ENCODE assay signal across 8 cellular contexts in genomic region chr11:73982595-73982989, GRCh38. TPM values are rescaled to one million over a fixed set of nuclear protein-coding genes. Genes with fewer than 3 reads are reported as not detected.
A peak's percentile ranks its signal among the peaks of the same experiment; 100 is the strongest.
DNase-seq lines count a peak whose midpoint lies in the region; ATAC-seq, FAIRE-seq and TF ChIP-seq lines count a peak whose summit lies in the region.

Gene UCP2, minus strand, starts transcription at chr11:73982843. Its CDS starts 4,465 bp downstream, at chr11:73978378.

- H3K9me1 ChIP-seq in keratinocyte (ENCODE audit: control insufficient read depth, extremely low read depth, insufficient read depth, low read length), result no peaks in the 10 kb centered on the region

- POLR2A ChIA-PET in WTC11 (lab: Charles Lee), result interaction anchor here (0.6 to 1.5 kb wide), 4 partner anchors 10 to 241 kb away, joined by 4 to 8 read pairs (median 7); no protein-coding TSS in a partner anchor

- peak within 1 kb of the TSS; percentile 100 for H3K27ac Mint-ChIP-seq in WTC11

- dilution Hi-C loops in keratinocyte (cut with MboI; ENCODE audit: extremely low pct_ligation_motif_present, low sequenced_read_pairs), result no loop called here

- H4K20me1 ChIP-seq in keratinocyte (ENCODE audit: control insufficient read depth, extremely low read depth, insufficient read depth, low read length), result no peaks in the 10 kb centered on the region

- no peaks in the 10 kb centered on the region for H3K9me3 ChIP-seq in keratinocyte (ENCODE audit: control insufficient read depth, low read depth, low read length)

- DNase-seq in NCI-H2196 (lab: John Stamatoyannopoulos, UW; ENCODE audit: unreplicated experiment) (peak; percentile 93), WTC11 (ENCODE audit: low spot score) (peak; percentile 78), caudate nucleus (lab: John Stamatoyannopoulos, UW) (peak in 55 of 61 donors; percentile 42 to 86 (median 71)), keratinocyte (ENCODE audit: low read depth, low spot score) (no peak)
- peak; percentile 70 to 79 for DNase-seq in stimulated activated CD4-positive, alpha-beta T cell treated with anti-CD3 and anti-CD28 coated beads, Interleukin-15, amount 100 ng/mL, for 1 hour (ENCODE audit: low read depth in 1 of 2, low spot score in 1 of 2)

- peaks cover 6% of the 10 kb centered on the region for H3K27me3 Mint-ChIP-seq in WTC11 (ENCODE audit: low read depth)

- peaks cover 32% of the 10 kb centered on the region for H3K4me1 Mint-ChIP-seq in WTC11

- no peak for TF ChIP-seq CTCF in 22Rv1 (IDR thresholded peaks at IDR 0.05)
- TF ChIP-seq CTCF in WTC11 (IDR thresholded peaks at IDR 0.05), result no peak
- no peak for TF ChIP-seq CTCF in keratinocyte (optimal IDR thresholded peaks at IDR 0.05 in 1 of 3, IDR thresholded peaks at IDR 0.05 in 1 of 3, conservative IDR thresholded peaks at IDR 0.05 in 1 of 3; ENCODE audit: extremely low read depth in 1 of 3, insufficient read depth in 2 of 3, low read length in 3 of 3)

- peak within 1 kb of the TSS; percentile 94 for H3K4me3 Mint-ChIP-seq in WTC11

- no peaks in the 10 kb centered on the region for H3K9me3 Mint-ChIP-seq in WTC11

- H2AFZ ChIP-seq in keratinocyte (ENCODE audit: control insufficient read depth, low read length), result peak within 1 kb of the TSS; percentile 98

- H3K4me1 ChIP-seq in keratinocyte (ENCODE audit: control insufficient read depth, extremely low read depth, insufficient read depth, low read length), result peaks cover 9% of the 10 kb centered on the region

- FAIRE-seq in keratinocyte (lab: Jason Lieb, UNC), result no peak

- H3K4me3 ChIP-seq in keratinocyte (ENCODE audit: control insufficient read depth in 2 of 3, extremely low read depth in 1 of 3, insufficient read depth in 2 of 3, low read depth in 1 of 3, low read length in 3 of 3), result peak within 1 kb of the TSS; percentile 48 to 83 (median 71)

- CTCF ChIA-PET in WTC11 (lab: Charles Lee), result interaction anchor here (0.5 to 2.4 kb wide), 8 partner anchors 16 to 327 kb away, joined by 3 to 9 read pairs (median 3); partner anchors contain the start of genes C2CD3 and PPME1

- TF ChIP-seq POLR2A in GM18526 (IDR thresholded peaks at IDR 0.05; ENCODE audit: extremely low read depth, insufficient read length), result peak; percentile 92

- H3K36me3 Mint-ChIP-seq in WTC11, result peaks cover 29% of the 10 kb centered on the region

- H3K36me3 ChIP-seq in keratinocyte (ENCODE audit: control insufficient read depth in 2 of 2, extremely low read depth in 1 of 2, insufficient read depth in 2 of 2, low read length in 2 of 2), result no peaks in the 10 kb centered on the region

- H3K79me2 ChIP-seq in keratinocyte (ENCODE audit: control insufficient read depth, insufficient read depth, low read length), result no peaks in the 10 kb centered on the region

- H3K27ac ChIP-seq in 22Rv1 (peak within 1 kb of the TSS; percentile 93), caudate nucleus (ENCODE audit: low read depth, low read length) (peak within 1 kb of the TSS; percentile 98), keratinocyte (ENCODE audit: control insufficient read depth, insufficient read depth, low read length) (no peak within 1 kb of the TSS)

- H3K27me3 ChIP-seq in keratinocyte (ENCODE audit: control insufficient read depth, extremely low read depth, insufficient read depth, low read length), result peaks cover 3% of the 10 kb centered on the region

- ATAC-seq in HG03064 (IDR thresholded peaks at IDR 0.05; ENCODE audit: low read depth, unreplicated experiment) (peak; percentile 51), WTC11 (peak; percentile 61)

- peak within 1 kb of the TSS; percentile 94 for H3K4me2 ChIP-seq in keratinocyte (ENCODE audit: control insufficient read depth, extremely low read depth, insufficient read depth, low read depth, low read length)

- peak within 1 kb of the TSS; percentile 28 for H3K9ac ChIP-seq in keratinocyte (ENCODE audit: control insufficient read depth, extremely low read depth, insufficient read depth, low read length)

TF ChIP-seq in WTC11, 78 proteins besides CTCF, POLR2A, EP300 and RAD21:
- TF ChIP-seq, protein P1, sequence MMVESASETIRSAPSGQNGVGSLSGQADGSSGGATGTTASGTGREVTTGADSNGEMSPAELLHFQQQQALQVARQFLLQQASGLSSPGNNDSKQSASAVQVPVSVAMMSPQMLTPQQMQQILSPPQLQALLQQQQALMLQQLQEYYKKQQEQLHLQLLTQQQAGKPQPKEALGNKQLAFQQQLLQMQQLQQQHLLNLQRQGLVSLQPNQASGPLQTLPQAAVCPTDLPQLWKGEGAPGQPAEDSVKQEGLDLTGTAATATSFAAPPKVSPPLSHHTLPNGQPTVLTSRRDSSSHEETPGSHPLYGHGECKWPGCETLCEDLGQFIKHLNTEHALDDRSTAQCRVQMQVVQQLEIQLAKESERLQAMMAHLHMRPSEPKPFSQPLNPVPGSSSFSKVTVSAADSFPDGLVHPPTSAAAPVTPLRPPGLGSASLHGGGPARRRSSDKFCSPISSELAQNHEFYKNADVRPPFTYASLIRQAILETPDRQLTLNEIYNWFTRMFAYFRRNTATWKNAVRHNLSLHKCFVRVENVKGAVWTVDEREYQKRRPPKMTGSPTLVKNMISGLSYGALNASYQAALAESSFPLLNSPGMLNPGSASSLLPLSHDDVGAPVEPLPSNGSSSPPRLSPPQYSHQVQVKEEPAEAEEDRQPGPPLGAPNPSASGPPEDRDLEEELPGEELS (CRISPR knock-in tag; IDR thresholded peaks at IDR 0.05), result peak; percentile 59; the same call in 1 of the 2 replicates
- TF ChIP-seq, protein P2, sequence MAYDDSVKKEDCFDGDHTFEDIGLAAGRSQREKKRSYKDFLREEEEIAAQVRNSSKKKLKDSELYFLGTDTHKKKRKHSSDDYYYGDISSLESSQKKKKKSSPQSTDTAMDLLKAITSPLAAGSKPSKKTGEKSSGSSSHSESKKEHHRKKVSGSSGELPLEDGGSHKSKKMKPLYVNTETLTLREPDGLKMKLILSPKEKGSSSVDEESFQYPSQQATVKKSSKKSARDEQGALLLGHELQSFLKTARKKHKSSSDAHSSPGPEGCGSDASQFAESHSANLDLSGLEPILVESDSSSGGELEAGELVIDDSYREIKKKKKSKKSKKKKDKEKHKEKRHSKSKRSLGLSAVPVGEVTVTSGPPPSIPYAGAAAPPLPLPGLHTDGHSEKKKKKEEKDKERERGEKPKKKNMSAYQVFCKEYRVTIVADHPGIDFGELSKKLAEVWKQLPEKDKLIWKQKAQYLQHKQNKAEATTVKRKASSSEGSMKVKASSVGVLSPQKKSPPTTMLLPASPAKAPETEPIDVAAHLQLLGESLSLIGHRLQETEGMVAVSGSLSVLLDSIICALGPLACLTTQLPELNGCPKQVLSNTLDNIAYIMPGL (CRISPR knock-in tag; IDR thresholded peaks at IDR 0.05), result no peak
- TF ChIP-seq KAT7 (CRISPR knock-in tag; IDR thresholded peaks at IDR 0.05; ENCODE audit: borderline replicate concordance) (no peak), NFE2L1 (CRISPR knock-in tag; IDR thresholded peaks at IDR 0.05) (0 out of 2 replicates have a peak, but pooled peaks have one; percentile 33), IRF1 (CRISPR knock-in tag; IDR thresholded peaks at IDR 0.05) (no peak), NFATC4 (CRISPR knock-in tag; IDR thresholded peaks at IDR 0.05) (no peak), FOXK1 (CRISPR knock-in tag; IDR thresholded peaks at IDR 0.05) (no peak)

RNA-seq across cellular contexts. Expression of gene UCP2, which starts in this region (rescaled TPM):
- total RNA-seq in WTC11 (2021), result 54.0 to 66.8 TPM (median 64.2 TPM) in 3 replicates
- 1.1 to 2.5 TPM (median 2.3 TPM) in 3 replicates for polyA plus RNA-seq in keratinocyte
- polyA plus RNA-seq in keratinocyte (2011; ENCODE audit: low read depth), result not detected
- 2.5 and 4.2 TPM in 2 replicates for polyA plus RNA-seq in keratinocyte (2011; cell fraction: cytosol; rRNA removed)
- polyA plus RNA-seq in keratinocyte (2011; cell fraction: nucleus; rRNA removed), result 2.0 and 2.2 TPM in 2 replicates
- polyA plus RNA-seq in keratinocyte (2012; ENCODE audit: low replicate concordance), result 0.95 and 1.7 TPM in 2 replicates
- polyA minus RNA-seq in keratinocyte, result 1.3 to 13.0 TPM (median 3.0 TPM) in 3 replicates
- 9.8 TPM for polyA minus RNA-seq in keratinocyte (2011; cell fraction: cytosol; rRNA and poly(A)+ RNA removed)
- 3.0 and 5.0 TPM in 2 replicates for polyA minus RNA-seq in keratinocyte (2011; cell fraction: nucleus; rRNA and poly(A)+ RNA removed)
